26 cellular contexts compared by ENCODE assay signal in genomic region chr20:11094196-11094595, GRCh38.
"Had no signal": no experiment of that assay in that cellular context is flagged by ENCODE, and none has a peak within 500 bp of the region (broad histone marks: within the 10 kb centered on the region; RNA-seq: fewer than 3 reads in every experiment).

No MANE protein-coding gene starts in this region.

- H3K4me1 ChIP-seq: colonic mucosa, gastrocnemius medialis, left lung, lower lobe of right lung had no signal

- H3K4me3 ChIP-seq: colonic mucosa, esophagus squamous epithelium, gastrocnemius medialis, heart right ventricle, left lung, lower lobe of right lung had no signal

- H3K27ac Mint-ChIP-seq: dendritic cell treated with granulocyte-macrophage colony-stimulating factor and Interleukin-4, amounts not matched to agents 40 ng/mL and 50 ng/mL, for 4 days; effector memory CD8-positive, alpha-beta T cell; endodermal cell; naive thymus-derived CD4-positive, alpha-beta T cell had no signal

- DNase-seq: colonic mucosa; cortex of kidney; effector CD8-positive, alpha-beta T cell; effector memory CD8-positive, alpha-beta T cell; endodermal cell; erythroblast; esophagus squamous epithelium; foreskin fibroblast; foreskin melanocyte; gastrocnemius medialis; glutamatergic neuron; head of caudate nucleus; heart right ventricle; hippocampal formation; left cardiac atrium; left lung; left ventricle myocardium superior; lower lobe of right lung; mesenchymal stem cell; midbrain; naive thymus-derived CD4-positive, alpha-beta T cell had no signal

- ATAC-seq: effector memory CD8-positive, alpha-beta T cell; esophagus mucosa; gastrocnemius medialis; heart right ventricle; left cardiac atrium; left lung; left ventricle myocardium superior; lower lobe of right lung; naive thymus-derived CD4-positive, alpha-beta T cell had no signal

- H3K4me3 Mint-ChIP-seq: dendritic cell treated with granulocyte-macrophage colony-stimulating factor and Interleukin-4, amounts not matched to agents 40 ng/mL and 50 ng/mL, for 4 days; effector memory CD8-positive, alpha-beta T cell; endodermal cell; naive thymus-derived CD4-positive, alpha-beta T cell had no signal

- H3K9me3 ChIP-seq: colonic mucosa, esophagus squamous epithelium, gastrocnemius medialis, heart right ventricle, left lung, lower lobe of right lung had no signal

- H3K36me3 ChIP-seq: colonic mucosa, esophagus squamous epithelium, gastrocnemius medialis, heart right ventricle, left lung, lower lobe of right lung had no signal

- H3K36me3 Mint-ChIP-seq: naive thymus-derived CD4-positive, alpha-beta T cell had no signal

- H3K4me1 Mint-ChIP-seq: endodermal cell; naive thymus-derived CD4-positive, alpha-beta T cell had no signal

- H3K9me3 Mint-ChIP-seq: endodermal cell had no signal

- FAIRE-seq: endometrium, islet of Langerhans had no signal

- H3K27me3 Mint-ChIP-seq: effector memory CD8-positive, alpha-beta T cell; naive thymus-derived CD4-positive, alpha-beta T cell had no signal

- H3K27me3 ChIP-seq: colonic mucosa, esophagus squamous epithelium, gastrocnemius medialis, heart right ventricle, left lung had no signal

- H3K27ac ChIP-seq: colonic mucosa, epithelial cell of prostate, esophagus squamous epithelium, gastrocnemius medialis, heart right ventricle, left lung, lower lobe of right lung had no signal
